15 cellular contexts compared by ENCODE assay signal in genomic region chr2:127575941-127576432, GRCh38. TPM values are rescaled to one million over a fixed set of nuclear protein-coding genes. Genes with fewer than 3 reads are reported as not detected.
DNase-seq lines count a peak whose midpoint lies in the region; ATAC-seq and TF ChIP-seq lines count a peak whose summit lies in the region.
"Had no signal": no experiment of that assay in that cellular context is flagged by ENCODE, and none has a peak within 500 bp of the region (broad histone marks: within the 10 kb centered on the region; RNA-seq: fewer than 3 reads in every experiment).

No MANE protein-coding gene starts in this region.

- no peak overlapping the region for H3K9ac ChIP-seq in IMR-90 (ENCODE audit: low read depth, low read length)
- H3K9ac ChIP-seq: SK-N-SH had no signal

- TF ChIP-seq CTCF in IMR-90 (conservative IDR thresholded peaks at IDR 0.05; ENCODE audit: low read depth, low read length), result no peak
- no peak for TF ChIP-seq CTCF in activated B cell treated with CpG ODN at 0.5 μM for 24 hours (IDR thresholded peaks at IDR 0.05)
- TF ChIP-seq CTCF in right lobe of liver (IDR thresholded peaks at IDR 0.05), result no peak

- no TSS peak for BruUV-seq in IMR-90 (replicated peaks; lab: Mats Ljungman, UMichigan)

- H2BK5ac ChIP-seq in IMR-90 (ENCODE audit: low read depth, low read length, poor library complexity, severe bottlenecking), result no peak overlapping the region

- no peaks in the 10 kb centered on the region for H3K27me3 Mint-ChIP-seq in activated B cell treated with CpG ODN at 0.5 μM for 24 hours
- H3K27me3 Mint-ChIP-seq in stimulated activated memory B cell treated with anti-CD40 and anti-IgM and Interleukin-4, amounts not matched to agents 10 μg/mL and 1 μg/mL and 100 μg/mL, for 72 hours, result no peaks in the 10 kb centered on the region
- H3K27me3 Mint-ChIP-seq in effector memory CD8-positive, alpha-beta T cell, result peaks cover 22 to 34% of the 10 kb centered on the region in 2 donors

- dilution Hi-C loops in IMR-90 (cut with HindIII; ENCODE audit: low sequenced_read_pairs, unreplicated experiment), result no loop called here

- no peaks in the 10 kb centered on the region for H4K20me1 ChIP-seq in IMR-90 (ENCODE audit: insufficient read depth, low read length)

- peaks cover 64% of the 10 kb centered on the region for H3K4me1 Mint-ChIP-seq in activated B cell treated with CpG ODN at 0.5 μM for 24 hours
- peaks cover 51% of the 10 kb centered on the region for H3K4me1 Mint-ChIP-seq in stimulated activated memory B cell treated with anti-CD40 and anti-IgM and Interleukin-4, amounts not matched to agents 10 μg/mL and 1 μg/mL and 100 μg/mL, for 72 hours
- no peaks in the 10 kb centered on the region for H3K4me1 Mint-ChIP-seq in effector memory CD8-positive, alpha-beta T cell (ENCODE audit: low read depth in 2 of 2)
- H3K4me1 Mint-ChIP-seq: activated T-helper 17 cell treated with anti-CD3 and anti-CD28 coated beads, Interleukin-2, amount 50 U/mL, for 72 hours; brain had no signal

- H2BK120ac ChIP-seq in IMR-90 (ENCODE audit: low read depth, low read length), result peak overlapping the region; percentile 45; the same call in 1 of the 2 replicates

- H3K36me3 ChIP-seq in IMR-90 (ENCODE audit: control insufficient read depth, insufficient read depth, low read length), result no peaks in the 10 kb centered on the region
- H3K36me3 ChIP-seq in right lobe of liver, result no peaks in the 10 kb centered on the region
- H3K36me3 ChIP-seq: MG63 had no signal

- H3K27ac Mint-ChIP-seq in activated B cell treated with CpG ODN at 0.5 μM for 24 hours, result no peak overlapping the region
- peak overlapping the region; percentile 75 for H3K27ac Mint-ChIP-seq in stimulated activated memory B cell treated with anti-CD40 and anti-IgM and Interleukin-4, amounts not matched to agents 10 μg/mL and 1 μg/mL and 100 μg/mL, for 72 hours
- H3K27ac Mint-ChIP-seq in effector memory CD8-positive, alpha-beta T cell, result no peak overlapping the region
- H3K27ac Mint-ChIP-seq: brain; CD8-positive, alpha-beta T cell; endodermal cell had no signal

- peaks cover 4% of the 10 kb centered on the region; the same call in 1 of the 2 replicates for H3K27me3 ChIP-seq in IMR-90 (ENCODE audit: control insufficient read depth, insufficient read depth, low read length)
- H3K27me3 ChIP-seq in right lobe of liver, result no peaks in the 10 kb centered on the region
- H3K27me3 ChIP-seq: MG63 had no signal

- H3K27ac ChIP-seq in IMR-90 (ENCODE audit: insufficient read depth, low read length) (no peak overlapping the region), right lobe of liver (no peak overlapping the region)

- 11% methylated on average over 5 of the region's 11 CpGs; no CpG with 5 or more reads in 1 of the 2 experiments for WGBS in IMR-90 (ENCODE audit: extremely low coverage in 2 of 2, insufficient read length in 1 of 2), 2 experiments
- 70% methylated on average over 7 of the region's 11 CpGs for WGBS in right lobe of liver (ENCODE audit: insufficient coverage, low coverage, low lambda C conversion rate, missing lambda C conversion rate)

- H4K8ac ChIP-seq in IMR-90 (ENCODE audit: low read depth in 2 of 2, low read length in 2 of 2), result peak overlapping the region in 1 of 2 experiments; percentile 39; a peak in 1 of 4 replicates

- peak overlapping the region; percentile 63; the same call in 1 of the 2 replicates for H3K14ac ChIP-seq in IMR-90 (replicated peaks; ENCODE audit: low read depth, low read length)

- H3K4ac ChIP-seq in IMR-90 (ENCODE audit: low read depth, low read length), result peak overlapping the region; percentile 36; the same call in 1 of the 2 replicates

- in situ Hi-C loops in IMR-90 (cut with MboI; ENCODE audit: low sequenced_read_pairs), result no loop called here

- H3K36me3 Mint-ChIP-seq in activated B cell treated with CpG ODN at 0.5 μM for 24 hours (ENCODE audit: low read depth), result no peaks in the 10 kb centered on the region
- no peaks in the 10 kb centered on the region for H3K36me3 Mint-ChIP-seq in stimulated activated memory B cell treated with anti-CD40 and anti-IgM and Interleukin-4, amounts not matched to agents 10 μg/mL and 1 μg/mL and 100 μg/mL, for 72 hours
- peaks cover 2% of the 10 kb centered on the region for H3K36me3 Mint-ChIP-seq in effector memory CD8-positive, alpha-beta T cell (ENCODE audit: insufficient read depth)
- H3K36me3 Mint-ChIP-seq: brain; CD8-positive, alpha-beta T cell; natural killer cell had no signal

- no peak overlapping the region; the same call in 1 of the 2 replicates for H3K18ac ChIP-seq in IMR-90 (ENCODE audit: low read depth, low read length)

- POLR2A ChIA-PET in IMR-90 (lab: Charles Lee; ENCODE audit: unreplicated experiment) (no interaction called here), activated B cell treated with CpG ODN at 0.5 μM for 24 hours (lab: Charles Lee) (interaction anchor here (1.2 kb wide), 1 partner anchor 50 kb away, joined by 3 read pairs; the partner anchor contains the start of gene IWS1)

- TF ChIP-seq POLR2A in IMR-90 (IDR thresholded peaks at IDR 0.05; ENCODE audit: low read depth, low read length) (no peak), right lobe of liver (IDR thresholded peaks at IDR 0.05) (no peak)

- H4K91ac ChIP-seq in IMR-90 (ENCODE audit: insufficient read depth, low read depth, low read length), result peak overlapping the region; percentile 9; the same call in 1 of the 2 replicates

- CTCF ChIA-PET in IMR-90 (lab: Yijun Ruan, JAX) (interaction anchor here (1.8 kb wide), 1 partner anchor 15 kb away, joined by 7 read pairs; no protein-coding TSS in a partner anchor), activated B cell treated with CpG ODN at 0.5 μM for 24 hours (lab: Charles Lee) (interaction anchor here (0.8 to 3.7 kb wide), 3 partner anchors 15 to 185 kb away, joined by 3 to 15 read pairs (median 15); no protein-coding TSS in a partner anchor)

- no peak overlapping the region; the same call in 1 of the 2 replicates for H3K56ac ChIP-seq in IMR-90 (ENCODE audit: extremely low read depth, insufficient read depth, low read length)

- peaks cover 3% of the 10 kb centered on the region; the same call in 1 of the 2 replicates for H3K9me1 ChIP-seq in IMR-90 (ENCODE audit: insufficient read depth, low read length)

- intact Hi-C loops in IMR-90 (cut with micrococcal nuclease), result no loop called here
- intact Hi-C loops in activated B cell treated with CpG ODN at 0.5 μM for 24 hours (cut with micrococcal nuclease), result loop anchor here (5.0 kb wide), 1 partner anchor 126 kb away; the partner anchor contains the start of gene SFT2D3
- intact Hi-C loops in left ventricle myocardium superior (cut with micrococcal nuclease), result no loop called here
- intact Hi-C loops in right lobe of liver (cut with DNase I), result no loop called here

- H3K9me3 ChIP-seq in IMR-90 (ENCODE audit: control insufficient read depth, insufficient read depth, low read length) (no peaks in the 10 kb centered on the region), right lobe of liver (no peaks in the 10 kb centered on the region)
- H3K9me3 ChIP-seq: MG63, SK-N-SH had no signal

- H4K5ac ChIP-seq in IMR-90 (ENCODE audit: low read depth, low read length), result 0 out of 2 replicates have a peak overlapping the region, but pooled peaks have one; percentile 13

- H3K9me3 Mint-ChIP-seq in activated B cell treated with CpG ODN at 0.5 μM for 24 hours, result no peaks in the 10 kb centered on the region
- H3K9me3 Mint-ChIP-seq in stimulated activated memory B cell treated with anti-CD40 and anti-IgM and Interleukin-4, amounts not matched to agents 10 μg/mL and 1 μg/mL and 100 μg/mL, for 72 hours, result no peaks in the 10 kb centered on the region
- no peaks in the 10 kb centered on the region for H3K9me3 Mint-ChIP-seq in effector memory CD8-positive, alpha-beta T cell
- H3K9me3 Mint-ChIP-seq: activated T-helper 17 cell treated with anti-CD3 and anti-CD28 coated beads, Interleukin-2, amount 50 U/mL, for 72 hours; brain; CD8-positive, alpha-beta T cell; endodermal cell; natural killer cell had no signal

- no peak for ATAC-seq in IMR-90 (ENCODE audit: low read depth)
- no peak for ATAC-seq in activated B cell treated with CpG ODN at 0.5 μM for 24 hours (ENCODE audit: low read depth)
- no peak for ATAC-seq in left ventricle myocardium superior
- no peak for ATAC-seq in stimulated activated memory B cell treated with anti-CD40 and anti-IgM and Interleukin-4, amounts not matched to agents 10 μg/mL and 1 μg/mL and 100 μg/mL, for 72 hours
- ATAC-seq in effector memory CD8-positive, alpha-beta T cell (replicated peaks), result no peak
- ATAC-seq in right lobe of liver, result no peak
- ATAC-seq: activated T-helper 17 cell treated with anti-CD3 and anti-CD28 coated beads, Interleukin-2, amount 50 U/mL, for 72 hours; CD8-positive, alpha-beta T cell; natural killer cell had no signal

- H3K23ac ChIP-seq in IMR-90 (ENCODE audit: low read depth, low read length), result no peak overlapping the region

- H3K4me3 Mint-ChIP-seq in activated B cell treated with CpG ODN at 0.5 μM for 24 hours, result peak overlapping the region; percentile 35
- no peak overlapping the region for H3K4me3 Mint-ChIP-seq in stimulated activated memory B cell treated with anti-CD40 and anti-IgM and Interleukin-4, amounts not matched to agents 10 μg/mL and 1 μg/mL and 100 μg/mL, for 72 hours
- no peak overlapping the region for H3K4me3 Mint-ChIP-seq in effector memory CD8-positive, alpha-beta T cell
- H3K4me3 Mint-ChIP-seq: activated T-helper 17 cell treated with anti-CD3 and anti-CD28 coated beads, Interleukin-2, amount 50 U/mL, for 72 hours; brain; endodermal cell; natural killer cell had no signal

- H3K4me3 ChIP-seq in IMR-90 (ENCODE audit: insufficient read depth, low read depth, low read length) (no peak overlapping the region), right lobe of liver (no peak overlapping the region)
- H3K4me3 ChIP-seq: MG63 had no signal

- H3K4me2 ChIP-seq in IMR-90 (ENCODE audit: low read depth, low read length), result peak overlapping the region; percentile 34; the same call in 1 of the 2 replicates
- H3K4me2 ChIP-seq: SK-N-SH had no signal

- no peak for TF ChIP-seq RAD21 in IMR-90 (IDR thresholded peaks at IDR 0.05; ENCODE audit: low read length)

- no peak overlapping the region for H2BK20ac ChIP-seq in IMR-90 (ENCODE audit: low read depth, low read length)

- H3K4me1 ChIP-seq in IMR-90 (ENCODE audit: control insufficient read depth, insufficient read depth, low read length) (peaks cover 7% of the 10 kb centered on the region), right lobe of liver (no peaks in the 10 kb centered on the region)

- no peak overlapping the region for H2AK9ac ChIP-seq in IMR-90 (replicated peaks; ENCODE audit: low read depth, low read length, poor library complexity)

- H2AK5ac ChIP-seq in IMR-90 (ENCODE audit: low read depth, low read length), result 0 out of 2 replicates have a peak overlapping the region, but pooled peaks have one; percentile 37

- H2AFZ ChIP-seq in IMR-90 (replicated peaks; ENCODE audit: low read length, poor library complexity), result peak overlapping the region; percentile 76

- DNase-seq in IMR-90 (no peak), activated B cell treated with CpG ODN at 0.5 μM for 24 hours (no peak), left ventricle myocardium superior (peak; percentile 11), COLO668 (lab: John Stamatoyannopoulos, UW; ENCODE audit: unreplicated experiment) (no peak), right lobe of liver (no peak)
- DNase-seq in effector memory CD8-positive, alpha-beta T cell, result no peak
- DNase-seq: activated CD4-positive, CD25-positive, alpha-beta regulatory T cell had no signal

- peak overlapping the region; percentile 46; the same call in 1 of the 3 replicates for H2BK15ac ChIP-seq in IMR-90 (ENCODE audit: low read depth, low read length)

- H3K79me1 ChIP-seq in IMR-90 (ENCODE audit: low read depth in 1 of 2, low read length in 2 of 2), result no peaks in the 10 kb centered on the region

RNA-seq across cellular contexts. Expression of gene MYO7B, which starts 40.5 kb away (rescaled TPM):
- total RNA-seq in IMR-90 (2012; rRNA removed) (0.18 and 0.28 TPM in 2 replicates), activated B cell treated with CpG ODN at 0.5 μM for 24 hours (3.0 and 3.4 TPM in 2 replicates), left ventricle myocardium superior (0.42 TPM), right lobe of liver (1 to 10 TPM in 2 of 6 experiments, under 1 TPM in 3, not detected in 1; 0.21 to 2.7 (median 0.37) TPM)
- 0.46 and 0.55 TPM in 2 replicates for polyA plus RNA-seq in IMR-90 (2012; rRNA removed)
- 0.14 and 0.17 TPM in 2 replicates for polyA plus RNA-seq in IMR-90 (2012; cell fraction: cytosol; rRNA removed)
- 0.49 and 1.3 TPM in 2 replicates for polyA plus RNA-seq in IMR-90 (2012; cell fraction: nucleus; rRNA removed; ENCODE audit: low replicate concordance)

RNA-seq across cellular contexts. Expression of gene IWS1, which starts 49.7 kb away (rescaled TPM):
- total RNA-seq in IMR-90 (2012; rRNA removed), result 50.0 and 52.5 TPM in 2 replicates
- polyA plus RNA-seq in IMR-90 (2012; rRNA removed), result 31.0 and 31.5 TPM in 2 replicates
- polyA plus RNA-seq in IMR-90 (2012; cell fraction: cytosol; rRNA removed), result 10.2 and 17.5 TPM in 2 replicates
- 7.8 and 24.1 TPM in 2 replicates for polyA plus RNA-seq in IMR-90 (2012; cell fraction: nucleus; rRNA removed; ENCODE audit: low replicate concordance)
- total RNA-seq in activated B cell treated with CpG ODN at 0.5 μM for 24 hours, result 45.6 and 49.3 TPM in 2 replicates
- 58.1 TPM for total RNA-seq in left ventricle myocardium superior
- total RNA-seq in right lobe of liver, result 10 to 100 TPM; 15.7 to 27.9 (median 20.1) TPM
